ENCODE assay signal across 21 cellular contexts in genomic region chr13:110162053-110162452, GRCh38.
"Had no signal": no experiment of that assay in that cellular context is flagged by ENCODE, and none has a peak within 500 bp of the region (broad histone marks: within the 10 kb centered on the region; RNA-seq: fewer than 3 reads in every experiment).

No MANE protein-coding gene starts in this region.

- H2AFZ ChIP-seq: hepatocyte had no signal

- DNase-seq: cerebellar nuclear complex; colonic mucosa; dermis blood vessel endothelial cell; foreskin melanocyte; head of caudate nucleus; kidney glomerular epithelial cell; naive B cell; ovary; right cardiac atrium; small intestine; stimulated activated CD4-positive, alpha-beta T cell treated with anti-CD3 and anti-CD28 coated beads, Interleukin-4, amount 100 ng/mL, for 1 hour; stimulated activated CD8-positive, alpha-beta memory T cell treated with anti-CD3 and anti-CD28 coated beads, Interleukin-4, amount 100 ng/mL, for 48 hours; stimulated activated naive CD8-positive, alpha-beta T cell treated with anti-CD3 and anti-CD28 coated beads, Interleukin-15, Interleukin-2, amounts not matched to agents 100 U/mL and 50 U/mL, for 24 hours; thyroid gland; upper lobe of right lung had no signal

- H3K36me3 ChIP-seq: colonic mucosa, ovary had no signal

- H3K27ac ChIP-seq: colonic mucosa, hepatocyte, ovary, suprapubic skin, thyroid gland, upper lobe of right lung, vagina had no signal

- H3K27me3 ChIP-seq: colonic mucosa, hepatocyte, ovary, suprapubic skin, thyroid gland, upper lobe of right lung, vagina had no signal

- H3K4me1 Mint-ChIP-seq: memory B cell; naive B cell; nephron; stimulated activated effector memory CD8-positive, alpha-beta T cell treated with anti-CD3 and anti-CD28 coated beads, Interleukin-12 subunit alpha, Interleukin-12 subunit beta, amount 100 ng/mL, for 72 hours had no signal

- H3K79me2 ChIP-seq: hepatocyte had no signal

- H3K9me3 ChIP-seq: colonic mucosa, ovary, suprapubic skin, thyroid gland, upper lobe of right lung, vagina had no signal

- FAIRE-seq: small intestine had no signal

- H3K4me1 ChIP-seq: colonic mucosa, suprapubic skin, vagina had no signal

- ATAC-seq: right cardiac atrium; stimulated activated effector memory CD8-positive, alpha-beta T cell treated with anti-CD3 and anti-CD28 coated beads, Interleukin-12 subunit alpha, Interleukin-12 subunit beta, amount 100 ng/mL, for 72 hours; stimulated activated naive CD8-positive, alpha-beta T cell treated with anti-CD3 and anti-CD28 coated beads, Interleukin-15, Interleukin-2, amounts not matched to agents 100 U/mL and 50 U/mL, for 24 hours had no signal

- H3K36me3 Mint-ChIP-seq: memory B cell; naive B cell; stimulated activated effector memory CD8-positive, alpha-beta T cell treated with anti-CD3 and anti-CD28 coated beads, Interleukin-12 subunit alpha, Interleukin-12 subunit beta, amount 100 ng/mL, for 72 hours had no signal

- H3K4me2 ChIP-seq: hepatocyte had no signal

- H3K9me3 Mint-ChIP-seq: naive B cell; nephron; stimulated activated effector memory CD8-positive, alpha-beta T cell treated with anti-CD3 and anti-CD28 coated beads, Interleukin-12 subunit alpha, Interleukin-12 subunit beta, amount 100 ng/mL, for 72 hours had no signal

- H3K4me3 ChIP-seq: colonic mucosa, hepatocyte, ovary, suprapubic skin, thyroid gland, upper lobe of right lung, vagina had no signal

- H3K4me3 Mint-ChIP-seq: memory B cell; naive B cell; nephron; stimulated activated effector memory CD8-positive, alpha-beta T cell treated with anti-CD3 and anti-CD28 coated beads, Interleukin-12 subunit alpha, Interleukin-12 subunit beta, amount 100 ng/mL, for 72 hours had no signal

- H3K27ac Mint-ChIP-seq: memory B cell; nephron; stimulated activated effector memory CD8-positive, alpha-beta T cell treated with anti-CD3 and anti-CD28 coated beads, Interleukin-12 subunit alpha, Interleukin-12 subunit beta, amount 100 ng/mL, for 72 hours had no signal
